18 cellular contexts compared by ENCODE assay signal in genomic region chr4:15378493-15378892, GRCh38. TPM values are rescaled to one million over a fixed set of nuclear protein-coding genes. Genes with fewer than 3 reads are reported as not detected.
"Had no signal": no experiment of that assay in that cellular context is flagged by ENCODE, and none has a peak within 500 bp of the region (broad histone marks: within the 10 kb centered on the region; RNA-seq: fewer than 3 reads in every experiment).

No MANE protein-coding gene starts in this region.

- H3K27me3 ChIP-seq: brain microvascular endothelial cell, colonic mucosa, pancreas had no signal

- DNase-seq: activated CD4-positive, alpha-beta memory T cell treated with anti-CD3 and anti-CD28 coated beads, Interleukin-2, amount 10 ng/mL, durations not matched to agents 7 days and 5 days; activated CD4-positive, alpha-beta T cell treated with anti-CD3 and anti-CD28 coated beads for 4 hours; activated naive CD4-positive, alpha-beta T cell; activated naive CD8-positive, alpha-beta T cell treated with anti-CD3 and anti-CD28 coated beads for 36 hours; activated T-cell treated with anti-CD3 and anti-CD28 coated beads, Interleukin-2, amount 50 U/mL, for 1 hour; amygdala; brain microvascular endothelial cell; colonic mucosa; endodermal cell; foreskin melanocyte; naive thymus-derived CD8-positive, alpha-beta T cell; pancreas; stimulated activated CD4-positive, alpha-beta T cell treated with anti-CD3 and anti-CD28 coated beads, Interleukin-4, amount 100 ng/mL, for 4 hours; stimulated activated naive B cell treated with anti-CD40 and anti-IgM and Interleukin-4, amounts not matched to agents 10 μg/mL and 1 μg/mL and 100 μg/mL, for 72 hours had no signal

- H3K4me3 ChIP-seq: colonic mucosa, pancreas had no signal

- ATAC-seq: naive thymus-derived CD8-positive, alpha-beta T cell; pancreas; sciatic nerve; stimulated activated naive B cell treated with anti-CD40 and anti-IgM and Interleukin-4, amounts not matched to agents 10 μg/mL and 1 μg/mL and 100 μg/mL, for 72 hours had no signal

- H3K9me3 ChIP-seq: colonic mucosa, pancreas had no signal

- H3K36me3 ChIP-seq: brain microvascular endothelial cell, colonic mucosa, pancreas had no signal

- H3K4me1 ChIP-seq: colonic mucosa, pancreas had no signal

- H3K27ac ChIP-seq: brain microvascular endothelial cell, colonic mucosa, pancreas had no signal

RNA-seq across cellular contexts. Expression of gene C1QTNF7, which starts 49.3 kb away (rescaled TPM):
- total RNA-seq: activated CD4-positive, alpha-beta memory T cell treated with anti-CD3 and anti-CD28 coated beads, Interleukin-2, amount 10 ng/mL, durations not matched to agents 7 days and 5 days; activated naive CD8-positive, alpha-beta T cell treated with anti-CD3 and anti-CD28 coated beads for 36 hours; activated T-helper 17 cell treated with anti-CD3 and anti-CD28 coated beads, Interleukin-2, amount 50 U/mL, for 72 hours; endodermal cell; epithelial cell of proximal tubule; kidney epithelial cell; naive thymus-derived CD8-positive, alpha-beta T cell had no signal
